Comparison of ENCODE assay signal across 15 cellular contexts in genomic region chr11:120657306-120658070, GRCh38.
DNase-seq lines count a peak whose midpoint lies in the region; ATAC-seq and TF ChIP-seq lines count a peak whose summit lies in the region.
"Had no signal": no experiment of that assay in that cellular context is flagged by ENCODE, and none has a peak within 500 bp of the region (broad histone marks: within the 10 kb centered on the region; RNA-seq: fewer than 3 reads in every experiment).

No MANE protein-coding gene starts in this region.

- H2BK120ac ChIP-seq in trophoblast cell (ENCODE audit: insufficient read depth, low read length, poor library complexity): no peak overlapping the region

- H4K91ac ChIP-seq in trophoblast cell (ENCODE audit: low read depth, low read length): no peak overlapping the region

- H3K4me3 ChIP-seq in trophoblast cell (ENCODE audit: low read depth, low read length): no peak overlapping the region
- H3K4me3 ChIP-seq in body of pancreas: no peak overlapping the region

- no peak overlapping the region for H2AK5ac ChIP-seq in trophoblast cell (ENCODE audit: low read length)

- H4K8ac ChIP-seq in trophoblast cell (ENCODE audit: low read depth, low read length): no peak overlapping the region

- no peaks in the 10 kb centered on the region for H3K4me1 ChIP-seq in trophoblast cell (ENCODE audit: control insufficient read depth in 1 of 2, insufficient read depth in 2 of 2, low read length in 2 of 2)
- H3K4me1 ChIP-seq in body of pancreas: no peaks in the 10 kb centered on the region

- H3K9me3 ChIP-seq in trophoblast cell (ENCODE audit: insufficient read depth, low read depth, low read length) (peaks cover 5% of the 10 kb centered on the region), body of pancreas (no peaks in the 10 kb centered on the region)

- H3K36me3 ChIP-seq in trophoblast cell (ENCODE audit: control insufficient read depth in 1 of 2, insufficient read depth in 2 of 2, low read length in 2 of 2) (no peaks in the 10 kb centered on the region), body of pancreas (replicated peaks in 1 of 2; ENCODE audit: insufficient read depth in 1 of 2, low read depth in 2 of 2) (no peaks in the 10 kb centered on the region)

- no peak overlapping the region for H4K12ac ChIP-seq in trophoblast cell (ENCODE audit: low read depth, low read length)

- intact Hi-C loops in body of pancreas (cut with DNase I): no loop called here

- H3K79me1 ChIP-seq in trophoblast cell (ENCODE audit: low read length): no peaks in the 10 kb centered on the region

- no peak overlapping the region for H3K27ac ChIP-seq in trophoblast cell (ENCODE audit: low read depth, low read length)
- no peak overlapping the region for H3K27ac ChIP-seq in body of pancreas

- DNase-seq in trophoblast cell: peak; percentile 35 to 72
- DNase-seq in activated gamma-delta T cell treated with Interleukin-2 at 50 U/mL for 16 hours: no peak
- no peak for DNase-seq in body of pancreas
- DNase-seq: activated CD4-positive, alpha-beta T cell treated with anti-CD3 and anti-CD28 coated beads, Interleukin-2, amount 50 U/mL, for 48 hours; Calu3; glutamatergic neuron; kidney glomerular epithelial cell; naive B cell; NCI-H510A; right cardiac atrium; substantia nigra had no signal

- no CpG with 5 or more reads among the region's 6 CpGs for WGBS in trophoblast cell (ENCODE audit: extremely low coverage, insufficient coverage, insufficient read length)
- WGBS in body of pancreas, 2 donors: 72 to 80% methylated on average over 6 of the region's 6 CpGs

- no peak overlapping the region for H3K4me2 ChIP-seq in trophoblast cell (ENCODE audit: low read length)

- no peak overlapping the region for H3K9ac ChIP-seq in trophoblast cell (ENCODE audit: low read length)

- H3K14ac ChIP-seq in trophoblast cell (ENCODE audit: low read length): no peak overlapping the region

- TF ChIP-seq CTCF in body of pancreas (IDR thresholded peaks at IDR 0.05): no peak

- H3K79me2 ChIP-seq in trophoblast cell (ENCODE audit: control insufficient read depth, insufficient read depth, low read length, poor library complexity): no peaks in the 10 kb centered on the region

- peak; percentile 58 for ATAC-seq in GM18870 (IDR thresholded peaks at IDR 0.05; ENCODE audit: unreplicated experiment)
- peak; percentile 53 for ATAC-seq in GM21529 (IDR thresholded peaks at IDR 0.05; ENCODE audit: unreplicated experiment)
- peak; percentile 50 for ATAC-seq in HG03135 (IDR thresholded peaks at IDR 0.05; ENCODE audit: unreplicated experiment)
- ATAC-seq in HG03354 (IDR thresholded peaks at IDR 0.05; ENCODE audit: poor library complexity, severe bottlenecking, unreplicated experiment): no peak
- ATAC-seq in body of pancreas: no peak
- ATAC-seq: right cardiac atrium had no signal

- no peak overlapping the region for H2AFZ ChIP-seq in trophoblast cell (ENCODE audit: insufficient read depth, low read length, poor library complexity)

- H3K27me3 ChIP-seq in trophoblast cell (ENCODE audit: insufficient read depth, low read length): no peaks in the 10 kb centered on the region
- H3K27me3 ChIP-seq in body of pancreas: no peaks in the 10 kb centered on the region

- no peak overlapping the region for H3K4ac ChIP-seq in trophoblast cell (ENCODE audit: low read depth, low read length)

- no peak overlapping the region for H3K18ac ChIP-seq in trophoblast cell (ENCODE audit: low read length)

- no peak for TF ChIP-seq POLR2A in body of pancreas (IDR thresholded peaks at IDR 0.05)

- no peak overlapping the region for H2BK5ac ChIP-seq in trophoblast cell (ENCODE audit: low read depth, low read length, poor library complexity)

- no peak overlapping the region for H3K23ac ChIP-seq in trophoblast cell (ENCODE audit: low read length)

- H2BK12ac ChIP-seq in trophoblast cell (ENCODE audit: low read length): no peak overlapping the region

Comparison
In these comparisons a context has a peak if more than half of its experiments do, and no peak if none do; other contexts are left out.
1. ATAC-seq: peak in GM18870 (single experiment), GM21529 (single experiment) and HG03135 (single experiment); none in HG03354 (single experiment) and body of pancreas (single experiment).
2. DNase-seq: peak in trophoblast cell (2 of 2); none in activated gamma-delta T cell treated with Interleukin-2 at 50 U/mL for 16 hours (single experiment) and body of pancreas (0 of 4).